13 cellular contexts compared by ENCODE assay signal in genomic region chr7:28207486-28208158, GRCh38. TPM values are rescaled to one million over a fixed set of nuclear protein-coding genes. Genes with fewer than 3 reads are reported as not detected.
DNase-seq lines count a peak whose midpoint lies in the region; ATAC-seq and TF ChIP-seq lines count a peak whose summit lies in the region.
"Had no signal": no experiment of that assay in that cellular context is flagged by ENCODE, and none has a peak within 500 bp of the region (broad histone marks: within the 10 kb centered on the region; RNA-seq: fewer than 3 reads in every experiment).

No MANE protein-coding gene starts in this region.

- peaks cover 22% of the 10 kb centered on the region for H3K36me3 Mint-ChIP-seq in activated naive CD8-positive, alpha-beta T cell treated with anti-CD3 and anti-CD28 coated beads, Interleukin-2, amount 50 U/mL, for 24 hours (ENCODE audit: low read depth)
- peaks cover 7 to 19% of the 10 kb centered on the region in 2 donors for H3K36me3 Mint-ChIP-seq in stimulated activated naive B cell treated with anti-CD40 and anti-IgM and Interleukin-4, amounts not matched to agents 10 μg/mL and 1 μg/mL and 100 μg/mL, for 72 hours
- no peaks in the 10 kb centered on the region for H3K36me3 Mint-ChIP-seq in endodermal cell (ENCODE audit: low read depth)

- H3K27ac ChIP-seq in brain microvascular endothelial cell (no peak overlapping the region), endodermal cell (ENCODE audit: low read depth, low read length) (no peak overlapping the region)
- H3K27ac ChIP-seq: gastroesophageal sphincter, skin epidermis had no signal

- peak; percentile 85 for ATAC-seq in activated naive CD8-positive, alpha-beta T cell treated with anti-CD3 and anti-CD28 coated beads, Interleukin-2, amount 50 U/mL, for 24 hours
- peak; percentile 91 to 92 for ATAC-seq in stimulated activated naive B cell treated with anti-CD40 and anti-IgM and Interleukin-4, amounts not matched to agents 10 μg/mL and 1 μg/mL and 100 μg/mL, for 72 hours (replicated peaks)
- ATAC-seq in esophagus mucosa: no peak
- ATAC-seq: gastroesophageal sphincter had no signal

- H3K27me3 Mint-ChIP-seq in activated naive CD8-positive, alpha-beta T cell treated with anti-CD3 and anti-CD28 coated beads, Interleukin-2, amount 50 U/mL, for 24 hours: no peaks in the 10 kb centered on the region
- H3K27me3 Mint-ChIP-seq in stimulated activated naive B cell treated with anti-CD40 and anti-IgM and Interleukin-4, amounts not matched to agents 10 μg/mL and 1 μg/mL and 100 μg/mL, for 72 hours: no peaks in the 10 kb centered on the region
- no peaks in the 10 kb centered on the region for H3K27me3 Mint-ChIP-seq in endodermal cell (ENCODE audit: insufficient read depth)

- peaks cover 76% of the 10 kb centered on the region for H3K4me1 Mint-ChIP-seq in activated naive CD8-positive, alpha-beta T cell treated with anti-CD3 and anti-CD28 coated beads, Interleukin-2, amount 50 U/mL, for 24 hours
- H3K4me1 Mint-ChIP-seq in stimulated activated naive B cell treated with anti-CD40 and anti-IgM and Interleukin-4, amounts not matched to agents 10 μg/mL and 1 μg/mL and 100 μg/mL, for 72 hours: peaks cover 25 to 53% of the 10 kb centered on the region in 2 donors
- H3K4me1 Mint-ChIP-seq in endodermal cell: peaks cover 9% of the 10 kb centered on the region

- in situ Hi-C loops in brain microvascular endothelial cell (cut with HindIII; ENCODE audit: low pct_ligation_motif_present, low sequenced_read_pairs): no loop called here

- no peak overlapping the region for H3K9ac ChIP-seq in endodermal cell (ENCODE audit: extremely low read depth, low read length, poor library complexity, severe bottlenecking)

- no peaks in the 10 kb centered on the region for H3K9me3 ChIP-seq in endodermal cell (ENCODE audit: control insufficient read depth, low read length)
- H3K9me3 ChIP-seq: gastroesophageal sphincter had no signal

- H3K27me3 ChIP-seq in brain microvascular endothelial cell (replicated peaks): no peaks in the 10 kb centered on the region
- H3K27me3 ChIP-seq in endodermal cell (ENCODE audit: control insufficient read depth, insufficient read depth, low read length, poor library complexity, severe bottlenecking): no peaks in the 10 kb centered on the region
- H3K27me3 ChIP-seq: gastroesophageal sphincter had no signal

- DNase-seq in activated T-cell treated with anti-CD3 and anti-CD28 coated beads for 24 hours (ENCODE audit: low read depth): peak; percentile 16
- DNase-seq in activated T-cell treated with anti-CD3 and anti-CD28 coated beads, Interleukin-2, amount 50 U/mL, for 1 hour: no peak
- DNase-seq in HT1080 (ENCODE audit: low read depth): peak; percentile 77
- no peak for DNase-seq in activated naive CD8-positive, alpha-beta T cell treated with anti-CD3 and anti-CD28 coated beads, Interleukin-2, amount 50 U/mL, for 24 hours
- DNase-seq in stimulated activated naive B cell treated with anti-CD40 and anti-IgM and Interleukin-4, amounts not matched to agents 10 μg/mL and 1 μg/mL and 100 μg/mL, for 72 hours: peak; percentile 43
- DNase-seq in brain microvascular endothelial cell: no peak
- no peak for DNase-seq in endodermal cell
- DNase-seq: activated CD4-positive, CD25-positive, alpha-beta regulatory T cell treated with anti-CD3 and anti-CD28 coated beads, Interleukin-2, amount 50 U/mL, for 72 hours; caudate nucleus; NCI-H1436 had no signal

- peaks cover 45% of the 10 kb centered on the region for H3K9me3 Mint-ChIP-seq in activated naive CD8-positive, alpha-beta T cell treated with anti-CD3 and anti-CD28 coated beads, Interleukin-2, amount 50 U/mL, for 24 hours
- peaks cover 6 to 8% of the 10 kb centered on the region in 2 donors for H3K9me3 Mint-ChIP-seq in stimulated activated naive B cell treated with anti-CD40 and anti-IgM and Interleukin-4, amounts not matched to agents 10 μg/mL and 1 μg/mL and 100 μg/mL, for 72 hours
- H3K9me3 Mint-ChIP-seq in endodermal cell: no peaks in the 10 kb centered on the region

- peak overlapping the region; percentile 29 for H3K4me3 Mint-ChIP-seq in activated naive CD8-positive, alpha-beta T cell treated with anti-CD3 and anti-CD28 coated beads, Interleukin-2, amount 50 U/mL, for 24 hours
- H3K4me3 Mint-ChIP-seq in stimulated activated naive B cell treated with anti-CD40 and anti-IgM and Interleukin-4, amounts not matched to agents 10 μg/mL and 1 μg/mL and 100 μg/mL, for 72 hours: peak overlapping the region; percentile 23 to 44
- H3K4me3 Mint-ChIP-seq in endodermal cell: no peak overlapping the region

- 71 to 94% methylated on average over 1 of the region's 1 CpG for WGBS in endodermal cell (ENCODE audit: insufficient coverage in 1 of 2, insufficient read length in 1 of 2), 2 experiments

- H3K27ac Mint-ChIP-seq in activated naive CD8-positive, alpha-beta T cell treated with anti-CD3 and anti-CD28 coated beads, Interleukin-2, amount 50 U/mL, for 24 hours: peak overlapping the region; percentile 47
- peak overlapping the region; percentile 86 for H3K27ac Mint-ChIP-seq in stimulated activated naive B cell treated with anti-CD40 and anti-IgM and Interleukin-4, amounts not matched to agents 10 μg/mL and 1 μg/mL and 100 μg/mL, for 72 hours
- H3K27ac Mint-ChIP-seq in endodermal cell: no peak overlapping the region

- H3K4me1 ChIP-seq in endodermal cell (ENCODE audit: control insufficient read depth, insufficient read depth, low read length): no peaks in the 10 kb centered on the region
- H3K4me1 ChIP-seq: gastroesophageal sphincter had no signal

- H3K36me3 ChIP-seq in brain microvascular endothelial cell (replicated peaks) (no peaks in the 10 kb centered on the region), endodermal cell (ENCODE audit: control insufficient read depth, insufficient read depth, low read length) (no peaks in the 10 kb centered on the region)
- H3K36me3 ChIP-seq: gastroesophageal sphincter had no signal

- no peak overlapping the region for H3K4me3 ChIP-seq in brain microvascular endothelial cell (ENCODE audit: low read depth, low read length)
- no peak overlapping the region for H3K4me3 ChIP-seq in endodermal cell (ENCODE audit: low read length)
- H3K4me3 ChIP-seq: gastroesophageal sphincter, skin epidermis had no signal

- no peak for TF ChIP-seq CTCF in brain microvascular endothelial cell (IDR thresholded peaks at IDR 0.05; ENCODE audit: low read depth, low read length, missing control alignments)
- no peak for TF ChIP-seq CTCF in endodermal cell (conservative IDR thresholded peaks at IDR 0.05)

RNA-seq across cellular contexts. Expression of gene JAZF1, which starts 27.0 kb away (rescaled TPM):
- total RNA-seq in HT1080 (2014; rRNA removed; shearing (Covaris generic)): 2.8 and 5.4 TPM in 2 replicates
- polyA plus RNA-seq in HT1080 (2015; cell fraction: cytosol; rRNA removed): 8.4 and 10.7 TPM in 2 replicates
- 4.1 and 5.2 TPM in 2 replicates for polyA plus RNA-seq in HT1080 (2015; cell fraction: nucleus; rRNA removed)
- total RNA-seq in esophagus mucosa (3.1 TPM), endodermal cell (10 to 100 TPM; 18.3 to 33.6 TPM)
- 12.5 TPM for polyA plus RNA-seq in endodermal cell (2013, experiment 1 of 2)
- polyA plus RNA-seq in endodermal cell (2013, experiment 2 of 2): 11.2 TPM

Comparison
In these comparisons a context has a peak if more than half of its experiments do, and no peak if none do; other contexts are left out.
1. DNase-seq: peak in activated T-cell treated with anti-CD3 and anti-CD28 coated beads for 24 hours (single experiment), HT1080 (single experiment) and stimulated activated naive B cell treated with anti-CD40 and anti-IgM and Interleukin-4, amounts not matched to agents 10 μg/mL and 1 μg/mL and 100 μg/mL, for 72 hours (single experiment); none in activated T-cell treated with anti-CD3 and anti-CD28 coated beads, Interleukin-2, amount 50 U/mL, for 1 hour (single experiment), activated naive CD8-positive, alpha-beta T cell treated with anti-CD3 and anti-CD28 coated beads, Interleukin-2, amount 50 U/mL, for 24 hours (single experiment), brain microvascular endothelial cell (single experiment) and endodermal cell (single experiment).